In the genomic region with DNA sequence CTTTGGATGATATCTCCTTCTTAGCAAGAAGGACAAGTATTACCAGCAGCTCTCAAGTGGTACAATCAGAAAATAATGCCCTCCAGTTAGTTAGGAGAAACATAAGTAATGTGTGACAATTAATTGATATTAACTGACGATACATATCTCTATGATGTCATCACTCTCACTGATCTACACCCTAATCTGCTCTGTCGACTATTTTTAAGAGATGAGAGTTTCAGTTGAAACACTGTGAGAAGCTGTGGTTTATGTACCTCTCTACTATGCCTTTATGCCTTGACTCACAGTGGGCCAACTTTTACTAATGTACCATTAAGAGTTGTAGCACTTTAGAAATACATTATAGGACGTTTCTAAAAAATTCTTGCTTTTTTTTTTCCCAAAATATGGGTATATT, we compare ENCODE assay signal across 1 cellular context.
TF ChIP-seq lines count a peak whose summit lies in the region.

No MANE protein-coding gene starts in this region.

TF ChIP-seq in GM12878, 131 proteins besides CTCF, POLR2A, EP300 and RAD21 (continued from another document):
- TF ChIP-seq, protein P1, sequence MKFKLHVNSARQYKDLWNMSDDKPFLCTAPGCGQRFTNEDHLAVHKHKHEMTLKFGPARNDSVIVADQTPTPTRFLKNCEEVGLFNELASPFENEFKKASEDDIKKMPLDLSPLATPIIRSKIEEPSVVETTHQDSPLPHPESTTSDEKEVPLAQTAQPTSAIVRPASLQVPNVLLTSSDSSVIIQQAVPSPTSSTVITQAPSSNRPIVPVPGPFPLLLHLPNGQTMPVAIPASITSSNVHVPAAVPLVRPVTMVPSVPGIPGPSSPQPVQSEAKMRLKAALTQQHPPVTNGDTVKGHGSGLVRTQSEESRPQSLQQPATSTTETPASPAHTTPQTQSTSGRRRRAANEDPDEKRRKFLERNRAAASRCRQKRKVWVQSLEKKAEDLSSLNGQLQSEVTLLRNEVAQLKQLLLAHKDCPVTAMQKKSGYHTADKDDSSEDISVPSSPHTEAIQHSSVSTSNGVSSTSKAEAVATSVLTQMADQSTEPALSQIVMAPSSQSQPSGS (IDR thresholded peaks at IDR 0.05; ENCODE audit: low read length): 0 out of 2 replicates have a peak, but pooled peaks have one; percentile 14
- TF ChIP-seq CREB1 (IDR thresholded peaks at IDR 0.05; ENCODE audit: low read depth) (peak; percentile 67; the same call in 1 of the 2 replicates), ASH2L (IDR thresholded peaks at IDR 0.05; ENCODE audit: borderline replicate concordance, low read depth) (no peak), ZBED1 (IDR thresholded peaks at IDR 0.05; ENCODE audit: borderline replicate concordance) (no peak), MXI1 (IDR thresholded peaks at IDR 0.05; ENCODE audit: low read depth, low read length) (no peak), ATF7 (IDR thresholded peaks at IDR 0.05; ENCODE audit: low read depth) (peak; percentile 98), FOS (IDR thresholded peaks at IDR 0.05; ENCODE audit: borderline replicate concordance, extremely low read depth, insufficient read length) (no peak), NFXL1 (IDR thresholded peaks at IDR 0.05; ENCODE audit: borderline replicate concordance) (no peak), SREBF1 (IDR thresholded peaks at IDR 0.05; ENCODE audit: low read length) (no peak)
- TF ChIP-seq, protein P2, sequence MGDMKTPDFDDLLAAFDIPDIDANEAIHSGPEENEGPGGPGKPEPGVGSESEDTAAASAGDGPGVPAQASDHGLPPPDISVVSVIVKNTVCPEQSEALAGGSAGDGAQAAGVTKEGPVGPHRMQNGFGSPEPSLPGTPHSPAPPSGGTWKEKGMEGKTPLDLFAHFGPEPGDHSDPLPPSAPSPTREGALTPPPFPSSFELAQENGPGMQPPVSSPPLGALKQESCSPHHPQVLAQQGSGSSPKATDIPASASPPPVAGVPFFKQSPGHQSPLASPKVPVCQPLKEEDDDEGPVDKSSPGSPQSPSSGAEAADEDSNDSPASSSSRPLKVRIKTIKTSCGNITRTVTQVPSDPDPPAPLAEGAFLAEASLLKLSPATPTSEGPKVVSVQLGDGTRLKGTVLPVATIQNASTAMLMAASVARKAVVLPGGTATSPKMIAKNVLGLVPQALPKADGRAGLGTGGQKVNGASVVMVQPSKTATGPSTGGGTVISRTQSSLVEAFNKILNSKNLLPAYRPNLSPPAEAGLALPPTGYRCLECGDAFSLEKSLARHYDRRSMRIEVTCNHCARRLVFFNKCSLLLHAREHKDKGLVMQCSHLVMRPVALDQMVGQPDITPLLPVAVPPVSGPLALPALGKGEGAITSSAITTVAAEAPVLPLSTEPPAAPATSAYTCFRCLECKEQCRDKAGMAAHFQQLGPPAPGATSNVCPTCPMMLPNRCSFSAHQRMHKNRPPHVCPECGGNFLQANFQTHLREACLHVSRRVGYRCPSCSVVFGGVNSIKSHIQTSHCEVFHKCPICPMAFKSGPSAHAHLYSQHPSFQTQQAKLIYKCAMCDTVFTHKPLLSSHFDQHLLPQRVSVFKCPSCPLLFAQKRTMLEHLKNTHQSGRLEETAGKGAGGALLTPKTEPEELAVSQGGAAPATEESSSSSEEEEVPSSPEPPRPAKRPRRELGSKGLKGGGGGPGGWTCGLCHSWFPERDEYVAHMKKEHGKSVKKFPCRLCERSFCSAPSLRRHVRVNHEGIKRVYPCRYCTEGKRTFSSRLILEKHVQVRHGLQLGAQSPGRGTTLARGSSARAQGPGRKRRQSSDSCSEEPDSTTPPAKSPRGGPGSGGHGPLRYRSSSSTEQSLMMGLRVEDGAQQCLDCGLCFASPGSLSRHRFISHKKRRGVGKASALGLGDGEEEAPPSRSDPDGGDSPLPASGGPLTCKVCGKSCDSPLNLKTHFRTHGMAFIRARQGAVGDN (IDR thresholded peaks at IDR 0.05): no peak
TF ChIP-seq in GM12878: peak in this region for 6.
